ENCODE assay signal across 24 cellular contexts in the genomic region with DNA sequence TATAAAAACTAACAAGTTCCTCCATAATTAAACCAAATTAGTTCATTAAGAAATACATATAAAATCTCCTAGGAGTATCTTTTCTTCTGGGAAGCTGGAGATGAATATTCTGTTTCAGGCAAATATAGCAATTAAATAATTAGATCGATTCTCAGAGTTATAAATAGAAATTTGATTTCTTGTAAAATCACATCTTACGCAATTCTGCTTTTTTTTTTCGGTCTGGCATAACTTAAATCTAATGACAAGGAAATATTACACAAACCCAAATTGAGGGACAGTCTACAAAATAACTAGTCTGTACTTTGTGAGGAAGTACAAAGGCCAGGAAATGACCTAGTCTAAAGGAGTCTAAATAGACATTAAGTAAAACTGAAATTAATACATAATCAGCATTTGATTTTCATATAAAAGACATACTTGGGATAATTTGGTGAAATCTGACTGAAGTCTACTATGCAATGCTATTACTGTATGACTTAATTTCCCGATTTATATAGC.
"Had no signal": no experiment of that assay in that cellular context is flagged by ENCODE, and none has a peak within 500 bp of the region (broad histone marks: within the 10 kb centered on the region; RNA-seq: fewer than 3 reads in every experiment).

No MANE protein-coding gene starts in this region.

- H3K27ac ChIP-seq: epithelial cell of prostate, foreskin keratinocyte, parathyroid adenoma, tibial artery had no signal

- ATAC-seq: activated CD4-positive, alpha-beta T cell treated with anti-CD3 and anti-CD28 coated beads for 36 hours; activated T-cell treated with anti-CD3 and anti-CD28 coated beads, Interleukin-2, amount 50 U/mL, for 4 hours; foreskin keratinocyte; right cardiac atrium; stimulated activated effector memory CD8-positive, alpha-beta T cell treated with anti-CD3 and anti-CD28 coated beads, Interleukin-12 subunit alpha, Interleukin-12 subunit beta, amount 100 ng/mL, for 72 hours; stimulated activated naive CD8-positive, alpha-beta T cell treated with anti-CD3 and anti-CD28 coated beads, Interleukin-15, amount 100 ng/mL, for 72 hours had no signal

- H3K27ac Mint-ChIP-seq: activated B cell treated with CpG ODN at 0.5 μM for 24 hours; activated CD4-positive, alpha-beta T cell treated with anti-CD3 and anti-CD28 coated beads for 36 hours; activated naive CD4-positive, alpha-beta T cell treated with anti-CD3 and anti-CD28 coated beads for 36 hours; stimulated activated effector memory CD8-positive, alpha-beta T cell treated with anti-CD3 and anti-CD28 coated beads, Interleukin-12 subunit alpha, Interleukin-12 subunit beta, amount 100 ng/mL, for 72 hours; stimulated activated naive CD8-positive, alpha-beta T cell treated with anti-CD3 and anti-CD28 coated beads, Interleukin-15, amount 100 ng/mL, for 72 hours had no signal

- H3K27me3 Mint-ChIP-seq: activated B cell treated with CpG ODN at 0.5 μM for 24 hours; activated CD4-positive, alpha-beta T cell treated with anti-CD3 and anti-CD28 coated beads for 36 hours; naive B cell; stimulated activated naive CD8-positive, alpha-beta T cell treated with anti-CD3 and anti-CD28 coated beads, Interleukin-15, amount 100 ng/mL, for 72 hours had no signal

- H3K27me3 ChIP-seq: foreskin keratinocyte, tibial artery had no signal

- H3K36me3 Mint-ChIP-seq: naive B cell; stimulated activated effector memory CD8-positive, alpha-beta T cell treated with anti-CD3 and anti-CD28 coated beads, Interleukin-12 subunit alpha, Interleukin-12 subunit beta, amount 100 ng/mL, for 72 hours had no signal

- H3K4me1 ChIP-seq: foreskin keratinocyte, parathyroid adenoma, tibial artery had no signal

- DNase-seq: activated B cell treated with CpG ODN at 0.5 μM for 24 hours; activated CD4-positive, alpha-beta T cell treated with anti-CD3 and anti-CD28 coated beads for 36 hours; activated CD4-positive, alpha-beta T cell treated with anti-CD3 and anti-CD28 coated beads, Interleukin-2, amount 50 U/mL, for 4 hours; activated CD8-positive, alpha-beta memory T cell treated with anti-CD3 and anti-CD28 coated beads for 24 hours; activated CD8-positive, alpha-beta memory T cell treated with anti-CD3 and anti-CD28 coated beads, Interleukin-2, amount 50 U/mL, for 4 hours; activated effector memory CD4-positive, alpha-beta T cell treated with Interleukin-2 at 50 U/mL for 16 hours; activated naive CD4-positive, alpha-beta T cell treated with anti-CD3 and anti-CD28 coated beads for 36 hours; activated T-cell treated with anti-CD3 and anti-CD28 coated beads, Interleukin-2, amount 50 U/mL, for 4 hours; amygdala; cerebellar nuclear complex; cortex of kidney; foreskin keratinocyte; kidney; naive B cell; nucleus accumbens; right cardiac atrium; stimulated activated CD4-positive, alpha-beta T cell treated with anti-CD3 and anti-CD28 coated beads, Interleukin-1b, Interleukin-23, amount 100 ng/mL, for 48 hours; stimulated activated naive CD8-positive, alpha-beta T cell treated with anti-CD3 and anti-CD28 coated beads, Interleukin-15, amount 100 ng/mL, for 72 hours; T1000; tibial artery had no signal

- H3K4me3 Mint-ChIP-seq: activated B cell treated with CpG ODN at 0.5 μM for 24 hours; activated CD4-positive, alpha-beta T cell treated with anti-CD3 and anti-CD28 coated beads for 36 hours; activated naive CD4-positive, alpha-beta T cell treated with anti-CD3 and anti-CD28 coated beads for 36 hours; activated T-cell treated with anti-CD3 and anti-CD28 coated beads, Interleukin-2, amount 50 U/mL, for 4 hours; naive B cell; stimulated activated effector memory CD8-positive, alpha-beta T cell treated with anti-CD3 and anti-CD28 coated beads, Interleukin-12 subunit alpha, Interleukin-12 subunit beta, amount 100 ng/mL, for 72 hours; stimulated activated naive CD8-positive, alpha-beta T cell treated with anti-CD3 and anti-CD28 coated beads, Interleukin-15, amount 100 ng/mL, for 72 hours had no signal

- H3K4me3 ChIP-seq: lung, tibial artery had no signal

- H3K9me3 ChIP-seq: tibial artery had no signal

- H3K4me1 Mint-ChIP-seq: activated B cell treated with CpG ODN at 0.5 μM for 24 hours; activated CD4-positive, alpha-beta T cell treated with anti-CD3 and anti-CD28 coated beads for 36 hours; naive B cell; stimulated activated effector memory CD8-positive, alpha-beta T cell treated with anti-CD3 and anti-CD28 coated beads, Interleukin-12 subunit alpha, Interleukin-12 subunit beta, amount 100 ng/mL, for 72 hours; stimulated activated naive CD8-positive, alpha-beta T cell treated with anti-CD3 and anti-CD28 coated beads, Interleukin-15, amount 100 ng/mL, for 72 hours had no signal

- H3K36me3 ChIP-seq: tibial artery had no signal
